In the genomic region with DNA sequence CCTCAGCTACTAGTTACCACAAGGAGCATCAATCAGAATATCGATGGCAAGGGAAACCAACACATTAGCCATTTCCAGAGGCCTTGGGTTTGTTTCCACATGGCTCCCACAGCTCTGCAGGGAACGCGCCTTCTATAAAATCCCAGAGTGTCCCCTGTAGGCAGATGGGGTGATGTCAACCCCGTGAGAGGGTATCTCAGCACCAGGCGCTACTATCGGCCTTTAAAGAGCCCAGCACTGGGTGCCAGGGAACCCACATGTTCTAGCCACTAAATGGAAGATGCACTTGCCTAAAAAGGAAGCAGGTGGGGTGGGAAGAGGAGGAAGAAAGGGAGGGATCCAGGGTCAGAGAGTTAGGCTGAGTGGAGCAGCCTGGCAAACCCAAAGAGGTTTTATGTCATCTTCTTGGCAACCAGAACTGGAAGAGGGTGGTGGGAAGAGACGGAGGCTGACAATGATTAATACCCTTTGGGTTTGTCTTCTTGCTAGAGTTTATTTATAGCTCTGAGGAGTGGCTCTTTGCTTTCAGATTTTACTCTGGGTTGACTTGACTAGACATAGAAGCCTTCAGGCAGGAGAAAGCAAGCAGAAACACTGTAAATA, we compare ENCODE assay signal across 12 cellular contexts. TPM values are rescaled to one million over a fixed set of nuclear protein-coding genes. Genes with fewer than 3 reads are reported as not detected.
A peak's percentile ranks its signal among the peaks of the same experiment; 100 is the strongest.
DNase-seq lines count a peak whose midpoint lies in the region; ATAC-seq and TF ChIP-seq lines count a peak whose summit lies in the region.
"Had no signal": no experiment of that assay in that cellular context is flagged by ENCODE, and none has a peak within 500 bp of the region (broad histone marks: within the 10 kb centered on the region; RNA-seq: fewer than 3 reads in every experiment).

No MANE protein-coding gene starts in this region.

- H3K9ac ChIP-seq in GM23248: 0 out of 2 replicates have a peak overlapping the region, but pooled peaks have one; percentile 33

- H2AFZ ChIP-seq in GM23248: no peak overlapping the region

- H3K36me3 Mint-ChIP-seq in brain: peaks cover 73% of the 10 kb centered on the region

- no peak overlapping the region for H3K4me3 Mint-ChIP-seq in brain

- no peaks in the 10 kb centered on the region for H3K9me3 Mint-ChIP-seq in brain

- 71 to 76% methylated on average over 7 of the region's 7 CpGs for WGBS in GM23248 (ENCODE audit: low coverage in 1 of 2, low lambda C conversion rate in 2 of 2, missing lambda C conversion rate in 2 of 2), 2 experiments
- WGBS in aorta, 2 donors: 85 to 89% methylated on average over 7 of the region's 7 CpGs

- peak overlapping the region in 3 of 5 experiments; percentile 38 to 83 (median 50) for H3K27ac Mint-ChIP-seq in brain

- DNase-seq in A172 (ENCODE audit: low spot score): peak; percentile 13
- peak; percentile 66 for DNase-seq in GM23248
- DNase-seq in left colon: no peak
- no peak for DNase-seq in T-helper 1 cell
- no peak for DNase-seq in NAMALWA (ENCODE audit: low spot score)
- DNase-seq in aorta: no peak
- DNase-seq: activated T-cell treated with anti-CD3 and anti-CD28 coated beads for 4 hours, BE2C, NCI-H2029, posterior cingulate gyrus had no signal

- ATAC-seq in left colon: peak; percentile 23
- no peak for ATAC-seq in aorta (ENCODE audit: low FRiP score)
- no peak for ATAC-seq in GM21717 (IDR thresholded peaks at IDR 0.05; ENCODE audit: unreplicated experiment)

- peaks cover 29% of the 10 kb centered on the region for H3K36me3 ChIP-seq in GM23248 (ENCODE audit: low read depth)
- no peaks in the 10 kb centered on the region for H3K36me3 ChIP-seq in aorta (ENCODE audit: control insufficient read depth in 1 of 2, insufficient read depth in 2 of 2, low read length in 1 of 2)

- H3K9me3 ChIP-seq in GM23248 (ENCODE audit: low read depth) (no peaks in the 10 kb centered on the region), aorta (ENCODE audit: control insufficient read depth, low read length) (no peaks in the 10 kb centered on the region)
- H3K9me3 ChIP-seq: BE2C had no signal

- in situ Hi-C loops in GM23248 (cut with MboI): no loop called here

- H3K4me1 ChIP-seq in GM23248 (ENCODE audit: insufficient read depth) (peaks cover 38% of the 10 kb centered on the region), aorta (ENCODE audit: control insufficient read depth in 1 of 2, insufficient read depth in 2 of 2, low read length in 2 of 2) (peaks cover 0 to 3% of the 10 kb centered on the region in 2 donors)
- H3K4me1 ChIP-seq: BE2C had no signal

- H3K79me2 ChIP-seq in GM23248 (ENCODE audit: insufficient read depth): peaks cover 99% of the 10 kb centered on the region

- no peak overlapping the region; the same call in 1 of the 2 replicates for H3K4me3 ChIP-seq in GM23248
- H3K4me3 ChIP-seq in aorta (ENCODE audit: low read length in 2 of 2): no peak overlapping the region

- peaks cover 7% of the 10 kb centered on the region for H3F3A ChIP-seq in GM23248 (ENCODE audit: insufficient read depth)

- peak overlapping the region; percentile 56 for H3K4me2 ChIP-seq in GM23248 (ENCODE audit: unreplicated experiment)

- H3K27me3 ChIP-seq in GM23248 (replicated peaks; ENCODE audit: insufficient read depth) (no peaks in the 10 kb centered on the region), aorta (ENCODE audit: control insufficient read depth in 1 of 2, insufficient read depth in 2 of 2, low read length in 1 of 2) (no peaks in the 10 kb centered on the region)
- H3K27me3 ChIP-seq: BE2C had no signal

- H3K27ac ChIP-seq in GM23248 (peak overlapping the region; percentile 23), aorta (ENCODE audit: low read depth in 1 of 2, low read length in 2 of 2) (no peak overlapping the region)

- peaks cover 21% of the 10 kb centered on the region for H3K4me1 Mint-ChIP-seq in brain

- H3K27me3 Mint-ChIP-seq in brain: no peaks in the 10 kb centered on the region

- TF ChIP-seq CTCF in brain (conservative IDR thresholded peaks at IDR 0.05): no peak

- H4K20me1 ChIP-seq in GM23248 (ENCODE audit: insufficient read depth): no peaks in the 10 kb centered on the region

- H3K9me2 ChIP-seq in GM23248 (ENCODE audit: insufficient read depth): no peaks in the 10 kb centered on the region

- intact Hi-C loops in left colon (cut with DNase I, micrococcal nuclease) (no loop called here), aorta (cut with DNase I) (no loop called here)

RNA-seq across cellular contexts. Expression of a gene that starts 19.9 kb away (rescaled TPM):
- 339 and 388 TPM in 2 replicates for total RNA-seq in A172 (2014; rRNA removed; shearing (Covaris generic))
- total RNA-seq in GM23248 (2014; rRNA removed; shearing (Covaris generic)): 106 and 125 TPM in 2 replicates
- polyA plus RNA-seq in GM23248 (2016; fragmentation: Nextera tagmentation; extraction: Ambion mirVana) (115 and 117 TPM in 2 replicates), brain (ENCODE audit: insufficient read depth, low read depth, low replicate concordance) (441 TPM), aorta (100 to 1,000 TPM in 1 of 2 donors, 10 to 100 TPM in 1; 79.6 to 113 TPM)
- total RNA-seq in left colon (100 to 1,000 TPM; 212 to 216 TPM), aorta (100 to 1,000 TPM in 1 of 2 donors, 10 to 100 TPM in 1; 99.0 to 113 TPM)

Comparison
In these comparisons a context has a peak if more than half of its experiments do, and no peak if none do; other contexts are left out.
1. DNase-seq: peak in A172 (single experiment) and GM23248 (single experiment); none in left colon (0 of 2), T-helper 1 cell (0 of 5), NAMALWA (single experiment) and aorta (0 of 2).